Comparison of ENCODE assay signal across 8 cellular contexts in the genomic region with DNA sequence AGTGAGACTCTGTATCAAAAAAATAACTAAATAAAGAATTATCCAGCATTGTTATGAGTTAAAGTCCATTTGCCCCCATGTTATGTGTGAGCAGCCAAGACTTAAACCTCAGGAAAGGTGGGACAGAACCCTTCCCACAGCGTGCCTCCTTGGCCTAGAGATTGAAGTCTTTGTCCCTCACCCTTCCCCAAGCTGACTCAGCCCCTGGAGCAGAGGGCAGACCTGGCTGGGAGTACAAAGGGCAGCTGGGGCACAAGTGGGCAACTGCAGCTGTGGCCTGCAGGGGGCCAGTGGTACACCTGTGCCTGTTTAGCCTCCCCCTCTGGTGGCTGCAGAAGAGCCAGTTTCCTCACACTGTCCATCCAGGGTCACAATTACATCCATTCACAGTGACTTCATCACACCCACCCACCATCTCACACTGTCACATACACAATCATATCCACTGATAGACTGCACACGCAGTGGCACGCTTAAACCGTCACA. TPM values are rescaled to one million over a fixed set of nuclear protein-coding genes. Genes with fewer than 3 reads are reported as not detected.
DNase-seq lines count a peak whose midpoint lies in the region; ATAC-seq, FAIRE-seq and TF ChIP-seq lines count a peak whose summit lies in the region.

No MANE protein-coding gene starts in this region.

- H3K27ac Mint-ChIP-seq in activated naive CD4-positive, alpha-beta T cell treated with anti-CD3 and anti-CD28 coated beads, Interleukin-2, amount 50 U/mL, for 24 hours, result peak overlapping the region; percentile 84

- no peaks in the 10 kb centered on the region for H3K9me3 Mint-ChIP-seq in activated naive CD4-positive, alpha-beta T cell treated with anti-CD3 and anti-CD28 coated beads, Interleukin-2, amount 50 U/mL, for 24 hours

- TF ChIP-seq EP300 in sigmoid colon (IDR thresholded peaks at IDR 0.05), result no peak

- no peak for DNase-seq in AG09309 (ENCODE audit: low read depth)
- DNase-seq in GM12892 (ENCODE audit: insufficient read length), result peak; percentile 79
- DNase-seq in NCI-H1092 treated with DMSO at 0.1 percent for 48 hours (lab: John Stamatoyannopoulos, UW), result peak; percentile 38
- DNase-seq in right cardiac atrium, result no peak
- no peak for DNase-seq in sigmoid colon
- DNase-seq in SIG-M5 (lab: John Stamatoyannopoulos, UW), result no peak

- H3K9me3 ChIP-seq in right cardiac atrium (ENCODE audit: control insufficient read depth, low read length) (no peaks in the 10 kb centered on the region), sigmoid colon (no peaks in the 10 kb centered on the region)

- H3K27me3 ChIP-seq in right cardiac atrium (ENCODE audit: control insufficient read depth, insufficient read depth) (no peaks in the 10 kb centered on the region), sigmoid colon (no peaks in the 10 kb centered on the region)

- intact Hi-C loops in right cardiac atrium (cut with DNase I) (no loop called here), sigmoid colon (cut with DNase I) (no loop called here)

- no peaks in the 10 kb centered on the region for H3K36me3 Mint-ChIP-seq in activated naive CD4-positive, alpha-beta T cell treated with anti-CD3 and anti-CD28 coated beads, Interleukin-2, amount 50 U/mL, for 24 hours

- peaks cover 25% of the 10 kb centered on the region for H3K4me1 Mint-ChIP-seq in activated naive CD4-positive, alpha-beta T cell treated with anti-CD3 and anti-CD28 coated beads, Interleukin-2, amount 50 U/mL, for 24 hours

- peak overlapping the region; percentile 69 for H3K4me3 ChIP-seq in AG09309 (ENCODE audit: control insufficient read depth, low read depth, low read length)
- peak overlapping the region; percentile 46 for H3K4me3 ChIP-seq in right cardiac atrium (ENCODE audit: low read length)
- peak overlapping the region; percentile 46 to 72 (median 59) for H3K4me3 ChIP-seq in sigmoid colon

- peak; percentile 48 for ATAC-seq in HG02678 (IDR thresholded peaks at IDR 0.05; ENCODE audit: unreplicated experiment)
- peak; percentile 5 to 9 for ATAC-seq in right cardiac atrium

- H3K4me1 ChIP-seq in right cardiac atrium (ENCODE audit: control insufficient read depth, insufficient read depth, low read length), result peaks cover 3% of the 10 kb centered on the region
- peaks cover 0 to 26% (median 21%) of the 10 kb centered on the region in 4 donors for H3K4me1 ChIP-seq in sigmoid colon

- H3K36me3 ChIP-seq in sigmoid colon, result peaks cover 0 to 7% (median 0%) of the 10 kb centered on the region in 4 donors

- FAIRE-seq in GM12892 (lab: Jason Lieb, UNC), result peak; percentile 96

- no peaks in the 10 kb centered on the region for H3K27me3 Mint-ChIP-seq in activated naive CD4-positive, alpha-beta T cell treated with anti-CD3 and anti-CD28 coated beads, Interleukin-2, amount 50 U/mL, for 24 hours

- H3K4me3 Mint-ChIP-seq in activated naive CD4-positive, alpha-beta T cell treated with anti-CD3 and anti-CD28 coated beads, Interleukin-2, amount 50 U/mL, for 24 hours, result peak overlapping the region; percentile 94

- TF ChIP-seq POLR2A in GM12892 (IDR thresholded peaks at IDR 0.05; ENCODE audit: low read depth, low read length) (no peak), sigmoid colon (IDR thresholded peaks at IDR 0.05) (no peak)

- TF ChIP-seq CTCF in AG09309 (IDR thresholded peaks at IDR 0.05; ENCODE audit: control insufficient read depth, insufficient read depth, low read depth, low read length, missing control alignments) (peak; percentile 50), sigmoid colon (IDR thresholded peaks at IDR 0.05) (peak in 3 of 4 experiments; percentile 36 to 62 (median 42))

- H3K27ac ChIP-seq in right cardiac atrium (ENCODE audit: low read length) (peak overlapping the region; percentile 89), sigmoid colon (peak overlapping the region; percentile 93 to 96 (median 94))

- WGBS in right cardiac atrium, result 8% methylated on average over 4 of the region's 4 CpGs
- whole genome bisulfite sequencing in sigmoid colon, 2 donors, result 3 to 9% methylated on average over 4 of the region's 4 CpGs

RNA-seq across cellular contexts. Expression of gene ACY1, which starts 0.9 kb away (rescaled TPM):
- 42.5 TPM for polyA plus RNA-seq in GM12892 (2012; ENCODE audit: missing spikeins)
- total RNA-seq in right cardiac atrium, result 10 to 100 TPM; 18.4 to 27.2 (median 20.6) TPM
- 19.6 TPM for polyA plus RNA-seq in right cardiac atrium
- total RNA-seq in sigmoid colon, result 10 to 100 TPM in 3 of 4 donors, 1 to 10 TPM in 1; 1.4 to 25.3 (median 16.6) TPM
- polyA plus RNA-seq in sigmoid colon, result 100 to 1,000 TPM; 122 to 279 (median 146) TPM

RNA-seq across cellular contexts. Expression of gene ABHD14A, which starts 7.5 kb away (rescaled TPM):
- 7.9 TPM for polyA plus RNA-seq in GM12892 (2012; ENCODE audit: missing spikeins)
- 10 to 100 TPM; 19.9 to 25.9 (median 23.2) TPM for total RNA-seq in right cardiac atrium
- polyA plus RNA-seq in right cardiac atrium, result 43.3 TPM
- 10 to 100 TPM; 16.3 to 35.3 (median 22.1) TPM for total RNA-seq in sigmoid colon
- 10 to 100 TPM in 1 of 3 donors, 1 to 10 TPM in 2; 3.2 to 14.9 (median 7.2) TPM for polyA plus RNA-seq in sigmoid colon

RNA-seq across cellular contexts. Expression of gene ABHD14B, which starts 8.5 kb away (rescaled TPM):
- 43.7 TPM for polyA plus RNA-seq in GM12892 (2012; ENCODE audit: missing spikeins)
- total RNA-seq in right cardiac atrium, result 10 to 100 TPM; 14.8 to 23.3 (median 18.5) TPM
- polyA plus RNA-seq in right cardiac atrium, result 22.7 TPM
- total RNA-seq in sigmoid colon, result 10 to 100 TPM; 48.5 to 72.4 (median 51.7) TPM
- 100 to 1,000 TPM in 2 of 3 donors, 10 to 100 TPM in 1; 62.4 to 117 (median 105) TPM for polyA plus RNA-seq in sigmoid colon

RNA-seq across cellular contexts. Expression of gene RPL29, which starts 13.3 kb away (rescaled TPM):
- 3,428 TPM for polyA plus RNA-seq in GM12892 (2012; ENCODE audit: missing spikeins)
- total RNA-seq in right cardiac atrium (100 to 1,000 TPM; 548 to 675 (median 643) TPM), sigmoid colon (1,000 to 10,000 TPM; 1,247 to 2,632 (median 2,024) TPM)
- polyA plus RNA-seq in right cardiac atrium (1,285 TPM), sigmoid colon (1,000 to 10,000 TPM; 1,880 to 2,993 (median 2,094) TPM)

RNA-seq across cellular contexts. Expression of gene PCBP4, which starts 15.1 kb away (rescaled TPM):
- 6.6 TPM for polyA plus RNA-seq in GM12892 (2012; ENCODE audit: missing spikeins)
- 10 to 100 TPM; 62.2 to 81.7 (median 67.9) TPM for total RNA-seq in right cardiac atrium
- polyA plus RNA-seq in right cardiac atrium, result 88.1 TPM
- total RNA-seq in sigmoid colon, result 100 to 1,000 TPM; 256 to 292 (median 268) TPM
- 10 to 100 TPM; 15.6 to 19.8 (median 17.3) TPM for polyA plus RNA-seq in sigmoid colon

Comparison
In these comparisons a context has a peak if more than half of its experiments do, and no peak if none do; other contexts are left out.
1. DNase-seq: peak in GM12892 (single experiment) and NCI-H1092 treated with DMSO at 0.1 percent for 48 hours (single experiment); none in AG09309 (single experiment), right cardiac atrium (0 of 3), sigmoid colon (single experiment) and SIG-M5 (single experiment).
2. Peak in every context shown above with its lines, with median percentiles within 50 percentile points of each other: H3K4me3 ChIP-seq.